1 cellular context compared by ENCODE assay signal in genomic region chr5:115844321-115844817, GRCh38.
TF ChIP-seq lines count a peak whose summit lies in the region.

No MANE protein-coding gene starts in this region.

TF ChIP-seq in HepG2, 621 proteins besides CTCF, POLR2A, EP300 and RAD21 (continued from another document and continues in another):
- TF ChIP-seq RERE (CRISPR knock-in tag; IDR thresholded peaks at IDR 0.05; ENCODE audit: low read depth) (0 out of 2 replicates have a peak, but pooled peaks have one; percentile 23), HMG20A (CRISPR knock-in tag; IDR thresholded peaks at IDR 0.05; ENCODE audit: borderline replicate concordance) (peak; percentile 37; the same call in 1 of the 2 replicates), ZNF562 (CRISPR knock-in tag; IDR thresholded peaks at IDR 0.05; ENCODE audit: borderline replicate concordance) (no peak), BCL6 (CRISPR knock-in tag; IDR thresholded peaks at IDR 0.05) (peak; percentile 61; the same call in 1 of the 2 replicates), POLR2AphosphoS2 (IDR thresholded peaks at IDR 0.05; ENCODE audit: low read depth, low read length) (no peak), BHLHE40 (IDR thresholded peaks at IDR 0.05; ENCODE audit: low read length) (peak; percentile 71), MTF2 (CRISPR knock-in tag; IDR thresholded peaks at IDR 0.05; ENCODE audit: borderline replicate concordance) (no peak), BRD4 (CRISPR knock-in tag; IDR thresholded peaks at IDR 0.05) (no peak), GMEB2 (CRISPR knock-in tag; IDR thresholded peaks at IDR 0.05; ENCODE audit: low read depth) (no peak), HDAC1 (CRISPR knock-in tag; IDR thresholded peaks at IDR 0.05) (no peak), ZNF143 (CRISPR knock-in tag; IDR thresholded peaks at IDR 0.05) (no peak), SALL1 (CRISPR knock-in tag; IDR thresholded peaks at IDR 0.05) (peak; percentile 36; the same call in 1 of the 2 replicates), KAT8 (CRISPR knock-in tag; IDR thresholded peaks at IDR 0.05) (0 out of 2 replicates have a peak, but pooled peaks have one; percentile 19), ARID5B (CRISPR knock-in tag; IDR thresholded peaks at IDR 0.05) (peak; percentile 89), SMAD1 (CRISPR knock-in tag; IDR thresholded peaks at IDR 0.05; ENCODE audit: borderline replicate concordance, low read depth) (no peak), CREBL2 (CRISPR knock-in tag; IDR thresholded peaks at IDR 0.05; ENCODE audit: borderline replicate concordance) (no peak), NFE2 (CRISPR knock-in tag; IDR thresholded peaks at IDR 0.05) (no peak), ETV5 (CRISPR knock-in tag; IDR thresholded peaks at IDR 0.05; ENCODE audit: borderline replicate concordance) (peak; percentile 42; the same call in 1 of the 2 replicates), ZNF512B (CRISPR knock-in tag; IDR thresholded peaks at IDR 0.05; ENCODE audit: borderline replicate concordance) (0 out of 2 replicates have a peak, but pooled peaks have one; percentile 32), ARNTL (CRISPR knock-in tag; IDR thresholded peaks at IDR 0.05) (0 out of 2 replicates have a peak, but pooled peaks have one; percentile 30), E2F1 (CRISPR knock-in tag; IDR thresholded peaks at IDR 0.05) (no peak), PRDM10 (CRISPR knock-in tag; IDR thresholded peaks at IDR 0.05; ENCODE audit: low read depth) (no peak), TFDP1 (CRISPR knock-in tag; IDR thresholded peaks at IDR 0.05; ENCODE audit: borderline replicate concordance) (peak; percentile 29; the same call in 1 of the 2 replicates), ZFY (CRISPR knock-in tag; IDR thresholded peaks at IDR 0.05) (peak; percentile 58; the same call in 1 of the 2 replicates), FOXP4 (CRISPR knock-in tag; IDR thresholded peaks at IDR 0.05) (peak; percentile 58), KDM3A (CRISPR knock-in tag; IDR thresholded peaks at IDR 0.05; ENCODE audit: low read depth) (no peak), HNF4A (CRISPR knock-in tag; IDR thresholded peaks at IDR 0.05) (0 out of 2 replicates have a peak, but pooled peaks have one; percentile 20), ZC3H13 (CRISPR knock-in tag; IDR thresholded peaks at IDR 0.05) (no peak), ZIK1 (CRISPR knock-in tag; IDR thresholded peaks at IDR 0.05; ENCODE audit: borderline replicate concordance, low read depth) (no peak), MIXL1 (CRISPR knock-in tag; IDR thresholded peaks at IDR 0.05) (peak; percentile 64; the same call in 1 of the 2 replicates), ZNF331 (CRISPR knock-in tag; IDR thresholded peaks at IDR 0.05) (0 out of 2 replicates have a peak, but pooled peaks have one; percentile 18), FOXP1 (IDR thresholded peaks at IDR 0.05) (no peak), FOXP1 (CRISPR knock-in tag; IDR thresholded peaks at IDR 0.05) (peak; percentile 53; the same call in 1 of the 2 replicates), XBP1 (CRISPR knock-in tag; IDR thresholded peaks at IDR 0.05) (0 out of 2 replicates have a peak, but pooled peaks have one; percentile 72), ZNF781 (CRISPR knock-in tag; IDR thresholded peaks at IDR 0.05; ENCODE audit: borderline replicate concordance, not compliant biosample characterization) (peak; percentile 43)
